Comparison of ENCODE assay signal across 8 cellular contexts in genomic region chr10:43229208-43230061, GRCh38. TPM values are rescaled to one million over a fixed set of nuclear protein-coding genes. Genes with fewer than 3 reads are reported as not detected.
DNase-seq lines count a peak whose midpoint lies in the region; ATAC-seq, FAIRE-seq and TF ChIP-seq lines count a peak whose summit lies in the region.

No MANE protein-coding gene starts in this region.

- H4K20me1 ChIP-seq in GM23248 (ENCODE audit: insufficient read depth), result no peaks in the 10 kb centered on the region

- CTCF ChIA-PET in activated CD8-positive, alpha-beta T cell treated with anti-CD3 and anti-CD28 coated beads for 36 hours (lab: Charles Lee), result interaction anchor here (1.4 to 1.5 kb wide), 2 partner anchors 20 to 119 kb away, joined by 3 read pairs; no protein-coding TSS in a partner anchor

- no peak for TF ChIP-seq POLR2A in esophagus squamous epithelium (IDR thresholded peaks at IDR 0.05)

- H3K36me3 ChIP-seq in GM23248 (ENCODE audit: low read depth) (no peaks in the 10 kb centered on the region), esophagus squamous epithelium (no peaks in the 10 kb centered on the region), pancreas (no peaks in the 10 kb centered on the region)

- no peaks in the 10 kb centered on the region for H3K9me2 ChIP-seq in GM23248 (ENCODE audit: insufficient read depth)

- peaks cover 44% of the 10 kb centered on the region for H3K4me1 Mint-ChIP-seq in activated CD8-positive, alpha-beta T cell treated with anti-CD3 and anti-CD28 coated beads for 36 hours (ENCODE audit: low read depth)

- TF ChIP-seq CTCF in activated CD8-positive, alpha-beta T cell treated with anti-CD3 and anti-CD28 coated beads for 36 hours (IDR thresholded peaks at IDR 0.05), result no peak
- TF ChIP-seq CTCF in esophagus squamous epithelium (IDR thresholded peaks at IDR 0.05) (no peak), pancreas (IDR thresholded peaks at IDR 0.05) (no peak)

- no peak for FAIRE-seq in pancreas (lab: Jason Lieb, UNC)

- no peaks in the 10 kb centered on the region for H3K79me2 ChIP-seq in GM23248 (ENCODE audit: insufficient read depth)

- no peaks in the 10 kb centered on the region for H3K36me3 Mint-ChIP-seq in activated CD8-positive, alpha-beta T cell treated with anti-CD3 and anti-CD28 coated beads for 36 hours (ENCODE audit: low read depth)

- peaks cover 46% of the 10 kb centered on the region for H3K27me3 ChIP-seq in GM23248 (replicated peaks; ENCODE audit: insufficient read depth)
- peaks cover 0 to 69% (median 7%) of the 10 kb centered on the region in 4 donors for H3K27me3 ChIP-seq in esophagus squamous epithelium
- peaks cover 0 to 6% (median 2%) of the 10 kb centered on the region in 4 donors for H3K27me3 ChIP-seq in pancreas

- H3K9me3 ChIP-seq in GM23248 (ENCODE audit: low read depth), result no peaks in the 10 kb centered on the region
- no peaks in the 10 kb centered on the region for H3K9me3 ChIP-seq in esophagus squamous epithelium
- H3K9me3 ChIP-seq in pancreas, result no peaks in the 10 kb centered on the region

- H3K27me3 Mint-ChIP-seq in activated CD8-positive, alpha-beta T cell treated with anti-CD3 and anti-CD28 coated beads for 36 hours, result peaks cover 18% of the 10 kb centered on the region

- no peak overlapping the region for H3K4me2 ChIP-seq in GM23248 (ENCODE audit: unreplicated experiment)

- no peak overlapping the region for H2AFZ ChIP-seq in GM23248

- POLR2A ChIA-PET in activated CD8-positive, alpha-beta T cell treated with anti-CD3 and anti-CD28 coated beads for 36 hours (lab: Charles Lee), result no interaction called here

- peak; percentile 45 for ATAC-seq in activated CD8-positive, alpha-beta T cell treated with anti-CD3 and anti-CD28 coated beads for 36 hours
- ATAC-seq in pancreas, result peak; percentile 40 to 89 (median 71)
- ATAC-seq in HG02759 (IDR thresholded peaks at IDR 0.05; ENCODE audit: unreplicated experiment), result no peak
- no peak for ATAC-seq in GM18909 (IDR thresholded peaks at IDR 0.05; ENCODE audit: poor library complexity, unreplicated experiment)
- ATAC-seq in HG03439 (IDR thresholded peaks at IDR 0.05; ENCODE audit: unreplicated experiment), result no peak

- WGBS in GM23248 (ENCODE audit: low coverage in 1 of 2, low lambda C conversion rate in 2 of 2, missing lambda C conversion rate in 2 of 2), 2 experiments, result 2 to 5% methylated on average over 65 to 81 of the region's 99 CpGs
- WGBS in esophagus squamous epithelium, 2 donors, result 2% methylated on average over 12 of the region's 99 CpGs; no CpG with 5 or more reads in 1 of the 2 donors
- 1 to 2% methylated on average over 80 to 99 of the region's 99 CpGs for WGBS in pancreas, 2 donors

- DNase-seq in GM23248 (peak; percentile 29), esophagus squamous epithelium (lab: John Stamatoyannopoulos, UW) (no peak), pancreas (peak in 4 of 6 donors; percentile 21 to 75 (median 48)), NCI-H1092 (lab: John Stamatoyannopoulos, UW) (no peak)
- peak; percentile 52 for DNase-seq in activated CD8-positive, alpha-beta T cell treated with anti-CD3 and anti-CD28 coated beads for 36 hours

- no peak overlapping the region for H3K4me3 ChIP-seq in GM23248
- H3K4me3 ChIP-seq in esophagus squamous epithelium, result peak overlapping the region; percentile 21 to 68 (median 36)
- H3K4me3 ChIP-seq in pancreas, result peak overlapping the region; percentile 27 to 57 (median 42)

- no peak overlapping the region for H3K27ac ChIP-seq in GM23248
- peak overlapping the region in 1 of 4 donors; percentile 22 for H3K27ac ChIP-seq in esophagus squamous epithelium
- H3K27ac ChIP-seq in pancreas, result no peak overlapping the region

- in situ Hi-C loops in GM23248 (cut with MboI), result no loop called here

- H3K4me3 Mint-ChIP-seq in activated CD8-positive, alpha-beta T cell treated with anti-CD3 and anti-CD28 coated beads for 36 hours, result peak overlapping the region; percentile 73

- intact Hi-C loops in activated CD8-positive, alpha-beta T cell treated with anti-CD3 and anti-CD28 coated beads for 36 hours (cut with micrococcal nuclease), result no loop called here
- intact Hi-C loops in esophagus squamous epithelium (cut with DNase I) (no loop called here), pancreas (cut with DNase I) (no loop called here)

- H3K4me1 ChIP-seq in GM23248 (ENCODE audit: insufficient read depth) (no peaks in the 10 kb centered on the region), esophagus squamous epithelium (peaks cover 7 to 21% (median 12%) of the 10 kb centered on the region in 3 donors), pancreas (no peaks in the 10 kb centered on the region)

- no peak overlapping the region for H3K9ac ChIP-seq in GM23248

- H3K27ac Mint-ChIP-seq in activated CD8-positive, alpha-beta T cell treated with anti-CD3 and anti-CD28 coated beads for 36 hours, result peak overlapping the region; percentile 66

- H3F3A ChIP-seq in GM23248 (ENCODE audit: insufficient read depth), result peaks cover under 1% of the 10 kb centered on the region; the same call in 1 of the 2 replicates

- H3K9me3 Mint-ChIP-seq in activated CD8-positive, alpha-beta T cell treated with anti-CD3 and anti-CD28 coated beads for 36 hours, result no peaks in the 10 kb centered on the region

RNA-seq across cellular contexts. Expression of gene RASGEF1A, which starts 37.4 kb away (rescaled TPM):
- total RNA-seq in GM23248 (2014; rRNA removed; shearing (Covaris generic)), result 0.11 TPM in 1 of 2 replicates, not detected in the other
- polyA plus RNA-seq in GM23248 (2016; fragmentation: Nextera tagmentation; extraction: Ambion mirVana) (0.28 TPM in 1 of 2 replicates, not detected in the other), pancreas (1 to 10 TPM; 1.4 to 5.2 TPM)
- total RNA-seq in activated CD8-positive, alpha-beta T cell treated with anti-CD3 and anti-CD28 coated beads for 36 hours, result 1 to 10 TPM; 1.2 to 1.5 TPM
- total RNA-seq in esophagus squamous epithelium (1 to 10 TPM in 3 of 4 donors, under 1 TPM in 1; 0.83 to 3.1 (median 2.7) TPM), pancreas (1 to 10 TPM; 1.4 to 5.1 (median 3.1) TPM)

Comparison
In these comparisons a context has a peak if more than half of its experiments do, and no peak if none do; other contexts are left out.
1. DNase-seq: peak in GM23248 (single experiment), activated CD8-positive, alpha-beta T cell treated with anti-CD3 and anti-CD28 coated beads for 36 hours (single experiment) and pancreas (4 of 6); none in esophagus squamous epithelium (single experiment) and NCI-H1092 (single experiment).
2. ATAC-seq: peak in activated CD8-positive, alpha-beta T cell treated with anti-CD3 and anti-CD28 coated beads for 36 hours (single experiment) and pancreas (4 of 4); none in HG02759 (single experiment), GM18909 (single experiment) and HG03439 (single experiment).